In genomic region chr20:31676534-31677030, GRCh38 we compare ENCODE assay signal across 12 cellular contexts. TPM values are rescaled to one million over a fixed set of nuclear protein-coding genes. Genes with fewer than 3 reads are reported as not detected.
DNase-seq lines count a peak whose midpoint lies in the region; ATAC-seq, FAIRE-seq and TF ChIP-seq lines count a peak whose summit lies in the region.
"Had no signal": no experiment of that assay in that cellular context is flagged by ENCODE, and none has a peak within 500 bp of the region (broad histone marks: within the 10 kb centered on the region; RNA-seq: fewer than 3 reads in every experiment).

No MANE protein-coding gene starts in this region.

- no peak overlapping the region for H3K4me3 ChIP-seq in right cardiac atrium (ENCODE audit: low read length)
- H3K4me3 ChIP-seq in K562, result no peak overlapping the region
- peak overlapping the region; percentile 88 for H3K4me3 ChIP-seq in naive thymus-derived CD4-positive, alpha-beta T cell (ENCODE audit: low read length)
- no peak overlapping the region for H3K4me3 ChIP-seq in uterus

- POLR2A ChIA-PET in K562 (lab: Yijun Ruan, JAX), result interaction anchor here (1.0 to 5.3 kb wide), 13 partner anchors 9 to 104 kb away, joined by 3 to 35 read pairs (median 7); no protein-coding TSS in a partner anchor
- POLR2A ChIA-PET in naive thymus-derived CD4-positive, alpha-beta T cell (lab: Charles Lee), result interaction anchor here (0.7 to 5.1 kb wide), 6 partner anchors 8 to 117 kb away, joined by 4 to 51 read pairs (median 7); partner anchors contain the start of gene BCL2L1

- CTCF ChIA-PET in K562 (lab: Yijun Ruan, JAX; ENCODE audit: low intra/inter-chr PET ratio), result no interaction called here
- CTCF ChIA-PET in naive thymus-derived CD4-positive, alpha-beta T cell (lab: Charles Lee), result interaction anchor here (1.2 to 3.6 kb wide), 4 partner anchors 8 to 47 kb away, joined by 3 to 23 read pairs (median 9); partner anchors contain the start of gene BCL2L1

- no peaks in the 10 kb centered on the region for H4K20me1 ChIP-seq in K562 (replicated peaks; ENCODE audit: control insufficient read depth, insufficient read depth, low read length)

- peak; percentile 23 for FAIRE-seq in K562 (lab: Jason Lieb, UNC)
- FAIRE-seq: colon, D721Med had no signal

- H3K9me3 Mint-ChIP-seq in naive thymus-derived CD4-positive, alpha-beta T cell, result peaks cover 0 to 2% (median 0%) of the 10 kb centered on the region in 11 donors

- no TSS peak for BruUV-seq in K562 (replicated peaks; lab: Mats Ljungman, UMichigan)

- H3K36me3 Mint-ChIP-seq in naive thymus-derived CD4-positive, alpha-beta T cell, result peaks cover 11 to 45% (median 17%) of the 10 kb centered on the region in 5 donors

- no peaks in the 10 kb centered on the region for H3K9me3 ChIP-seq in right cardiac atrium (ENCODE audit: control insufficient read depth, low read length)
- no peaks in the 10 kb centered on the region for H3K9me3 ChIP-seq in K562 (replicated peaks; ENCODE audit: control insufficient read depth, insufficient read depth, low read depth, low read length)
- H3K9me3 ChIP-seq in naive thymus-derived CD4-positive, alpha-beta T cell (ENCODE audit: control insufficient read depth in 2 of 3, low read length in 3 of 3), result no peaks in the 10 kb centered on the region
- no peaks in the 10 kb centered on the region for H3K9me3 ChIP-seq in uterus

- peaks cover 71 to 89% (median 79%) of the 10 kb centered on the region in 7 donors for H3K4me1 Mint-ChIP-seq in naive thymus-derived CD4-positive, alpha-beta T cell

- no peaks in the 10 kb centered on the region for H3K27me3 ChIP-seq in right cardiac atrium (ENCODE audit: control insufficient read depth, insufficient read depth)
- H3K27me3 ChIP-seq in K562 (ENCODE audit: control insufficient read depth in 2 of 2, insufficient read depth in 2 of 2, low read length in 2 of 2), result no peaks in the 10 kb centered on the region
- H3K27me3 ChIP-seq in naive thymus-derived CD4-positive, alpha-beta T cell (ENCODE audit: control insufficient read depth in 2 of 2, insufficient read depth in 2 of 2, low read length in 2 of 2), result no peaks in the 10 kb centered on the region
- no peaks in the 10 kb centered on the region for H3K27me3 ChIP-seq in uterus

- no peak for DNase-seq in right cardiac atrium
- DNase-seq in cardiac septum (ENCODE audit: low spot score), result no peak
- peak; percentile 37 to 51 (median 49) for DNase-seq in K562 (ENCODE audit: extremely low read depth in 1 of 4, low spot score in 3 of 4)
- no peak for DNase-seq in naive thymus-derived CD4-positive, alpha-beta T cell
- DNase-seq in uterus, result no peak
- DNase-seq in pons (ENCODE audit: low spot score), result no peak
- DNase-seq: islet precursor cell, NCI-H1930 had no signal

- TF ChIP-seq POLR2A in K562 (conservative IDR thresholded peaks at IDR 0.05) (no peak; the same call in 1 of the 2 replicates), uterus (IDR thresholded peaks at IDR 0.05) (no peak)

- peak overlapping the region; percentile 97 for H3K27ac ChIP-seq in right cardiac atrium (ENCODE audit: low read length)
- H3K27ac ChIP-seq in K562 (ENCODE audit: extremely low read depth, low read depth, low read length), result peak overlapping the region; percentile 94
- peak overlapping the region; percentile 84 for H3K27ac ChIP-seq in naive thymus-derived CD4-positive, alpha-beta T cell (ENCODE audit: low read depth, low read length)
- H3K27ac ChIP-seq in uterus, result peak overlapping the region; percentile 61 to 88

- no peak overlapping the region for H2AFZ ChIP-seq in K562 (ENCODE audit: low read depth, low read length)

- peak overlapping the region; percentile 86 to 100 (median 96) for H3K4me3 Mint-ChIP-seq in naive thymus-derived CD4-positive, alpha-beta T cell

- peak overlapping the region; percentile 87 to 100 (median 96) for H3K27ac Mint-ChIP-seq in naive thymus-derived CD4-positive, alpha-beta T cell

- H3K27me3 Mint-ChIP-seq in naive thymus-derived CD4-positive, alpha-beta T cell, result no peaks in the 10 kb centered on the region

- WGBS in right cardiac atrium, result 78% methylated on average over 8 of the region's 8 CpGs
- 6% methylated on average over 8 of the region's 8 CpGs for WGBS in K562 (ENCODE audit: insufficient coverage, low coverage, missing lambda C conversion rate)

- H3K79me2 ChIP-seq in K562 (ENCODE audit: control insufficient read depth, insufficient read depth, low read length), result peaks cover 95% of the 10 kb centered on the region

- no peaks in the 10 kb centered on the region for H3K9me1 ChIP-seq in K562 (ENCODE audit: control insufficient read depth, insufficient read depth, low read length)

- TF ChIP-seq RAD21 in K562 (CRISPR knock-in tag; conservative IDR thresholded peaks at IDR 0.05 in 1 of 2, IDR thresholded peaks at IDR 0.05 in 1 of 2), result no peak

- H3K36me3 ChIP-seq in K562 (ENCODE audit: control insufficient read depth, insufficient read depth, low read length), result peaks cover 83% of the 10 kb centered on the region
- H3K36me3 ChIP-seq in naive thymus-derived CD4-positive, alpha-beta T cell (ENCODE audit: control insufficient read depth in 2 of 3, insufficient read depth in 3 of 3, low read length in 3 of 3), result peaks cover 0 to 18% (median 0%) of the 10 kb centered on the region in 3 experiments
- H3K36me3 ChIP-seq in uterus, result no peaks in the 10 kb centered on the region

- peaks cover 53% of the 10 kb centered on the region for H3K4me1 ChIP-seq in right cardiac atrium (ENCODE audit: control insufficient read depth, insufficient read depth, low read length)
- peaks cover 82 to 91% of the 10 kb centered on the region in 2 experiments for H3K4me1 ChIP-seq in K562 (replicated peaks in 1 of 2; ENCODE audit: control insufficient read depth in 2 of 2, insufficient read depth in 2 of 2, low read length in 2 of 2)
- H3K4me1 ChIP-seq in naive thymus-derived CD4-positive, alpha-beta T cell (ENCODE audit: control insufficient read depth in 2 of 2, insufficient read depth in 2 of 2, low read length in 2 of 2), result peaks cover 62 to 72% of the 10 kb centered on the region in 2 donors
- peaks cover 0 to 4% of the 10 kb centered on the region in 2 donors for H3K4me1 ChIP-seq in uterus

- intact Hi-C loops in right cardiac atrium (cut with DNase I) (loop anchor here in 1 of 4 donors (5.0 kb wide), 1 partner anchor 36 kb away; no protein-coding TSS in a partner anchor), cardiac septum (cut with DNase I) (no loop called here), K562 (cut with micrococcal nuclease) (loop anchor here (1.0 kb wide), 1 partner anchor 14 kb away; no protein-coding TSS in a partner anchor), uterus (cut with DNase I; ENCODE audit: low total_unique reads) (no loop called here)
- intact Hi-C loops in naive thymus-derived CD4-positive, alpha-beta T cell (cut with micrococcal nuclease), result no loop called here

- ATAC-seq in right cardiac atrium, result no peak
- ATAC-seq in K562, result peak; percentile 22
- ATAC-seq in naive thymus-derived CD4-positive, alpha-beta T cell, result no peak
- ATAC-seq in GM19455 (IDR thresholded peaks at IDR 0.05; ENCODE audit: unreplicated experiment), result no peak
- ATAC-seq in SK-N-SH treated with all-trans-retinoic acid at 6 μM for 48 hours, result no peak

- H3K4me2 ChIP-seq in K562 (ENCODE audit: insufficient read depth, low read length), result peak overlapping the region; percentile 89

- TF ChIP-seq CTCF in K562 (IDR thresholded peaks at IDR 0.05 in 2 of 3, conservative IDR thresholded peaks at IDR 0.05 in 1 of 3; ENCODE audit: insufficient read depth in 2 of 3, low read depth in 1 of 3, low read length in 3 of 3), result 0 out of 6 replicates have a peak, but pooled peaks of 1 of the 3 experiments have one; percentile 12
- no peak for TF ChIP-seq CTCF in uterus (IDR thresholded peaks at IDR 0.05)

- peak overlapping the region; percentile 46 to 82; a peak in 3 of 4 replicates for H3K9ac ChIP-seq in K562 (ENCODE audit: insufficient read depth in 1 of 2, low read depth in 2 of 2, low read length in 2 of 2)

- no peak for TF ChIP-seq EP300 in K562 (IDR thresholded peaks at IDR 0.05; ENCODE audit: low read length)

- in situ Hi-C loops in K562 (cut with MboI), result no loop called here

RNA-seq across cellular contexts. Expression of gene COX4I2, which starts 38.9 kb away (rescaled TPM):
- total RNA-seq in right cardiac atrium (10 to 100 TPM in 1 of 4 donors, 1 to 10 TPM in 3; 3.1 to 13.2 (median 9.0) TPM), cardiac septum (11.3 TPM), K562 (2014; rRNA removed) (not detected in 2 replicates), K562 (2014; rRNA removed; fragmentation: Illumina TruSeq; extraction: Trizol) (not detected in 2 replicates), K562 (2015; rRNA removed; fragmentation: Illumina TruSeq; extraction: Trizol) (not detected in 2 replicates), K562 (2021) (not detected in 2 replicates), uterus (1 to 10 TPM in 2 of 4 donors, not detected in 2; 5.1 to 8.4 TPM)
- polyA plus RNA-seq in right cardiac atrium (29.5 TPM), K562 (2011; rRNA removed) (not detected in 2 replicates), K562 (2014; fragmentation: Illumina TruSeq; extraction: Trizol) (not detected in 2 replicates), K562 (2014; fragmentation: Nextera tagmentation; extraction: Ambion mirVana) (not detected), K562 (2014; rRNA removed) (not detected in 2 replicates)
- not detected in 2 replicates for total RNA-seq in K562 (2011; cell fraction: chromatin; rRNA removed; ENCODE audit: low replicate concordance)
- total RNA-seq in K562 (2011; cell fraction: nucleolus; rRNA removed), result not detected in 2 replicates
- total RNA-seq in K562 (2011; cell fraction: nucleoplasm; rRNA removed), result not detected in 2 replicates
- not detected in 2 replicates for polyA plus RNA-seq in K562 (2011; cell fraction: cytosol; rRNA removed)
- not detected in 2 replicates for polyA plus RNA-seq in K562 (2011; cell fraction: nucleus; rRNA removed)
- not detected in 2 replicates for polyA plus RNA-seq in K562 (2012)
- not detected in 2 replicates for polyA minus RNA-seq in K562 (2011; rRNA and poly(A)+ RNA removed)
- polyA minus RNA-seq in K562 (2011; cell fraction: cytosol; rRNA and poly(A)+ RNA removed), result not detected in 2 replicates
- not detected in 2 replicates for polyA minus RNA-seq in K562 (2011; cell fraction: nucleus; rRNA and poly(A)+ RNA removed)
- not detected for total RNA-seq in naive thymus-derived CD4-positive, alpha-beta T cell
- not detected for polyA plus RNA-seq in naive thymus-derived CD4-positive, alpha-beta T cell

RNA-seq across cellular contexts. Expression of gene BCL2L1, which starts 46.1 kb away (rescaled TPM):
- total RNA-seq in right cardiac atrium, result 10 to 100 TPM; 39.9 to 56.9 (median 46.1) TPM
- polyA plus RNA-seq in right cardiac atrium, result 46.0 TPM
- 42.5 TPM for total RNA-seq in cardiac septum
- 162 and 267 TPM in 2 replicates for total RNA-seq in K562 (2011; cell fraction: chromatin; rRNA removed; ENCODE audit: low replicate concordance)
- total RNA-seq in K562 (2011; cell fraction: nucleolus; rRNA removed), result 145 and 154 TPM in 2 replicates
- total RNA-seq in K562 (2011; cell fraction: nucleoplasm; rRNA removed), result 113 and 150 TPM in 2 replicates
- 137 and 179 TPM in 2 replicates for total RNA-seq in K562 (2014; rRNA removed)
- total RNA-seq in K562 (2014; rRNA removed; fragmentation: Illumina TruSeq; extraction: Trizol), result 72.0 and 81.3 TPM in 2 replicates
- 88.7 and 89.1 TPM in 2 replicates for total RNA-seq in K562 (2015; rRNA removed; fragmentation: Illumina TruSeq; extraction: Trizol)
- total RNA-seq in K562 (2021), result 150 and 157 TPM in 2 replicates
- polyA plus RNA-seq in K562 (2011; rRNA removed), result 120 and 121 TPM in 2 replicates
- 113 and 145 TPM in 2 replicates for polyA plus RNA-seq in K562 (2011; cell fraction: cytosol; rRNA removed)
- polyA plus RNA-seq in K562 (2011; cell fraction: nucleus; rRNA removed), result 70.0 and 81.2 TPM in 2 replicates
- 134 and 224 TPM in 2 replicates for polyA plus RNA-seq in K562 (2012)
- polyA plus RNA-seq in K562 (2014; fragmentation: Illumina TruSeq; extraction: Trizol), result 182 and 187 TPM in 2 replicates
- polyA plus RNA-seq in K562 (2014; fragmentation: Nextera tagmentation; extraction: Ambion mirVana), result 10 to 100 TPM in 1 of 2 experiments, 1 to 10 TPM in 1; 3.3 to 17.9 TPM
- 140 and 156 TPM in 2 replicates for polyA plus RNA-seq in K562 (2014; rRNA removed)
- 87.8 and 101 TPM in 2 replicates for polyA minus RNA-seq in K562 (2011; rRNA and poly(A)+ RNA removed)
- 56.3 and 61.7 TPM in 2 replicates for polyA minus RNA-seq in K562 (2011; cell fraction: cytosol; rRNA and poly(A)+ RNA removed)
- 74.2 and 92.5 TPM in 2 replicates for polyA minus RNA-seq in K562 (2011; cell fraction: nucleus; rRNA and poly(A)+ RNA removed)
- 100 to 1,000 TPM in 1 of 5 experiments, 10 to 100 TPM in 4; 15.0 to 111 (median 19.4) TPM for total RNA-seq in naive thymus-derived CD4-positive, alpha-beta T cell
- polyA plus RNA-seq in naive thymus-derived CD4-positive, alpha-beta T cell, result 10 to 100 TPM; 11.5 to 12.7 TPM
- total RNA-seq in uterus, result 100 to 1,000 TPM in 1 of 4 donors, 10 to 100 TPM in 3; 35.0 to 113 (median 57.4) TPM

Comparison
In these comparisons a context has a peak if more than half of its experiments do, and no peak if none do; other contexts are left out.
1. DNase-seq: peak in K562 (4 of 4); none in right cardiac atrium (0 of 3), cardiac septum (single experiment), naive thymus-derived CD4-positive, alpha-beta T cell (0 of 9), uterus (0 of 2) and pons (single experiment).
2. Peak in every context shown above with its lines, with median percentiles within 50 percentile points of each other: H3K27ac ChIP-seq.